Comparison of ENCODE assay signal across 14 cellular contexts in the genomic region with DNA sequence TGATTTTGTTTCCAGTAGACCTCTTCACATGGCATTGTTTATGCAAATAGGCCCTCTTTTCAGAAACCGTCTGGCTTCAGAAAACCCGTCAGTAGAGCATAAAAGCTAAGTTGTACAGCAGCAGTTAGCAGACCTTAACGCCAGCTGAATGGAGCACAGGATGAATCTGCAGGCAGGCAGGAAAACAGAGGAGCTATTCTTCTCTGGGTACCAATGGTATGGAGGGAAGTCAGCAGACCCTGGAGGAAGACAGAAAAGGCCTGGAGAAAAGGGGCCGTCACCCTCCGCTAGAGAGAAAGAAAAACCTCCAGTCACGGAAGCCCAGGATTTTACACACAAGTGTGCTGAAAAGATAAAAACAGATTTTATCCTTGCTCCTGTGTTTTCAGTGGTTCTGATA.
DNase-seq lines count a peak whose midpoint lies in the region; ATAC-seq, FAIRE-seq and TF ChIP-seq lines count a peak whose summit lies in the region.
"Had no signal": no experiment of that assay in that cellular context is flagged by ENCODE, and none has a peak within 500 bp of the region (broad histone marks: within the 10 kb centered on the region; RNA-seq: fewer than 3 reads in every experiment).

No MANE protein-coding gene starts in this region.

- H3K27me3 ChIP-seq in HAP-1 (ENCODE audit: low read depth) (no peaks in the 10 kb centered on the region), adipocyte (replicated peaks; ENCODE audit: control insufficient read depth, insufficient read depth, low read length) (no peaks in the 10 kb centered on the region), esophagus muscularis mucosa (no peaks in the 10 kb centered on the region), small intestine (ENCODE audit: control insufficient read depth in 2 of 2, insufficient read depth in 2 of 2, low read length in 2 of 2) (no peaks in the 10 kb centered on the region)
- H3K27me3 ChIP-seq: foreskin keratinocyte, left lung had no signal

- WGBS in esophagus muscularis mucosa: 54% methylated on average over 6 of the region's 6 CpGs
- 73 to 86% (median 84%) methylated on average over 6 of the region's 6 CpGs for WGBS in small intestine, 3 donors

- TF ChIP-seq CTCF in osteocyte (IDR thresholded peaks at IDR 0.05): no peak
- no peak for TF ChIP-seq CTCF in esophagus muscularis mucosa (IDR thresholded peaks at IDR 0.05)

- in situ Hi-C loops in HAP-1 (cut with MboI; ENCODE audit: low sequenced_read_pairs): no loop called here

- no peak for TF ChIP-seq EP300 in esophagus muscularis mucosa (IDR thresholded peaks at IDR 0.05)

- H3K4me3 ChIP-seq in HAP-1 (no peak overlapping the region), adipocyte (ENCODE audit: low read length) (no peak overlapping the region), esophagus muscularis mucosa (no peak overlapping the region), small intestine (ENCODE audit: low read depth in 1 of 2, low read length in 2 of 2) (no peak overlapping the region)
- H3K4me3 ChIP-seq: left lung had no signal

- H3K9me3 ChIP-seq in HAP-1 (no peaks in the 10 kb centered on the region), adipocyte (ENCODE audit: control insufficient read depth, low read length) (no peaks in the 10 kb centered on the region), esophagus muscularis mucosa (no peaks in the 10 kb centered on the region), small intestine (ENCODE audit: control insufficient read depth, low read depth) (no peaks in the 10 kb centered on the region)

- peaks cover 7% of the 10 kb centered on the region for H3K9me3 Mint-ChIP-seq in osteocyte (ENCODE audit: unreplicated experiment)

- H3K4me1 ChIP-seq in HAP-1: no peaks in the 10 kb centered on the region; the same call in 1 of the 2 replicates
- H3K4me1 ChIP-seq in adipocyte (ENCODE audit: control insufficient read depth, insufficient read depth, low read length): no peaks in the 10 kb centered on the region
- H3K4me1 ChIP-seq in esophagus muscularis mucosa: peaks cover 0 to 12% (median 2%) of the 10 kb centered on the region in 4 donors
- H3K4me1 ChIP-seq in small intestine (ENCODE audit: control insufficient read depth in 2 of 2, insufficient read depth in 1 of 2, low read depth in 1 of 2, low read length in 1 of 2): no peaks in the 10 kb centered on the region
- H3K4me1 ChIP-seq: foreskin keratinocyte, left lung had no signal

- H3K27ac Mint-ChIP-seq in osteocyte (ENCODE audit: unreplicated experiment): peak overlapping the region; percentile 89
- H3K27ac Mint-ChIP-seq: activated CD4-positive, alpha-beta T cell treated with anti-CD3 and anti-CD28 coated beads, Interleukin-2, amount 10 ng/mL, durations not matched to agents 7 days and 5 days; activated T-helper 2 cell treated with anti-CD3 and anti-CD28 coated beads, Interferon-gamma antibody, Interleukin-2, Interleukin-4, amounts not matched to agents 10 μg/mL and 5 μg/mL and 100 μg/mL, durations not matched to agents 14 hours and 24 hours and 36 hours; T-cell had no signal

- no peaks in the 10 kb centered on the region for H3K36me3 ChIP-seq in HAP-1 (replicated peaks)
- no peaks in the 10 kb centered on the region for H3K36me3 ChIP-seq in adipocyte (ENCODE audit: control insufficient read depth, insufficient read depth, low read length, severe bottlenecking)
- no peaks in the 10 kb centered on the region for H3K36me3 ChIP-seq in esophagus muscularis mucosa
- H3K36me3 ChIP-seq in small intestine (ENCODE audit: control insufficient read depth in 2 of 2, insufficient read depth in 2 of 2, low read length in 2 of 2): no peaks in the 10 kb centered on the region
- H3K36me3 ChIP-seq: left lung had no signal

- H3K4me1 Mint-ChIP-seq in osteocyte (ENCODE audit: unreplicated experiment): peaks cover 20% of the 10 kb centered on the region
- H3K4me1 Mint-ChIP-seq: activated CD4-positive, alpha-beta T cell treated with anti-CD3 and anti-CD28 coated beads, Interleukin-2, amount 10 ng/mL, durations not matched to agents 7 days and 5 days; central memory CD8-positive, alpha-beta T cell; T-cell had no signal

- H3K36me3 Mint-ChIP-seq in osteocyte (ENCODE audit: unreplicated experiment): peaks cover 2% of the 10 kb centered on the region
- H3K36me3 Mint-ChIP-seq: T-cell had no signal

- peak overlapping the region; percentile 34 for H3K4me3 Mint-ChIP-seq in osteocyte (ENCODE audit: unreplicated experiment)
- H3K4me3 Mint-ChIP-seq: activated CD4-positive, alpha-beta T cell treated with anti-CD3 and anti-CD28 coated beads, Interleukin-2, amount 10 ng/mL, durations not matched to agents 7 days and 5 days; central memory CD8-positive, alpha-beta T cell; T-cell had no signal

- no peak for ATAC-seq in activated CD4-positive, CD25-positive, alpha-beta regulatory T cell treated with anti-CD3 and anti-CD28 coated beads, Interleukin-2, amount 50 U/mL, for 24 hours
- no peak for ATAC-seq in HG03442 (IDR thresholded peaks at IDR 0.05; ENCODE audit: unreplicated experiment)
- ATAC-seq: foreskin keratinocyte, left lung, T-cell had no signal

- H3K27ac ChIP-seq in esophagus muscularis mucosa (replicated peaks in 1 of 4): no peak overlapping the region
- no peak overlapping the region for H3K27ac ChIP-seq in small intestine (ENCODE audit: low read depth in 1 of 2, low read length in 1 of 2)
- H3K27ac ChIP-seq: foreskin keratinocyte, left lung had no signal

- TF ChIP-seq POLR2A in esophagus muscularis mucosa (IDR thresholded peaks at IDR 0.05; ENCODE audit: low read depth): no peak

- H3K9ac ChIP-seq in adipocyte (ENCODE audit: low read length): no peak overlapping the region

- DNase-seq in HAP-1 (ENCODE audit: low spot score in 2 of 2) (peak; percentile 13 to 23), adipocyte (ENCODE audit: low read depth) (peak; percentile 18), hippocampal formation (lab: John Stamatoyannopoulos, UW) (peak; percentile 48 to 71), osteocyte (ENCODE audit: extremely low spot score, unreplicated experiment) (no peak), esophagus muscularis mucosa (ENCODE audit: extremely low spot score) (no peak), small intestine (no peak)
- DNase-seq: activated CD4-positive, alpha-beta T cell treated with anti-CD3 and anti-CD28 coated beads, Interleukin-2, amount 10 ng/mL, durations not matched to agents 7 days and 5 days; foreskin keratinocyte; left lung; T-cell had no signal

- intact Hi-C loops in esophagus muscularis mucosa (cut with DNase I): no loop called here

- FAIRE-seq in small intestine (lab: Jason Lieb, UNC): no peak

- H3K27me3 Mint-ChIP-seq in osteocyte (ENCODE audit: unreplicated experiment): no peaks in the 10 kb centered on the region
- H3K27me3 Mint-ChIP-seq: activated CD4-positive, alpha-beta T cell treated with anti-CD3 and anti-CD28 coated beads, Interleukin-2, amount 10 ng/mL, durations not matched to agents 7 days and 5 days; central memory CD8-positive, alpha-beta T cell; T-cell had no signal

Comparison
In these comparisons a context has a peak if more than half of its experiments do, and no peak if none do; other contexts are left out.
1. DNase-seq: peak in HAP-1 (2 of 2), adipocyte (single experiment) and hippocampal formation (2 of 2); none in osteocyte (single experiment), esophagus muscularis mucosa (single experiment) and small intestine (single experiment).